23 cellular contexts compared by ENCODE assay signal in genomic region chr16:10113248-10113647, GRCh38.
"Had no signal": no experiment of that assay in that cellular context is flagged by ENCODE, and none has a peak within 500 bp of the region (broad histone marks: within the 10 kb centered on the region; RNA-seq: fewer than 3 reads in every experiment).

No MANE protein-coding gene starts in this region.

- H3K36me3 ChIP-seq: colonic mucosa, esophagus squamous epithelium, gastrocnemius medialis, heart right ventricle, left lung, lower lobe of right lung had no signal

- H3K4me3 ChIP-seq: colonic mucosa, esophagus squamous epithelium, gastrocnemius medialis, heart right ventricle, left lung, lower lobe of right lung, mucosa of descending colon had no signal

- H3K4me1 ChIP-seq: colonic mucosa, gastrocnemius medialis, heart right ventricle, left lung, lower lobe of right lung had no signal

- H3K9me3 ChIP-seq: colonic mucosa, esophagus squamous epithelium, gastrocnemius medialis, heart right ventricle, left lung, lower lobe of right lung, mucosa of descending colon had no signal

- DNase-seq: colonic mucosa; cortex of kidney; effector CD8-positive, alpha-beta T cell; effector memory CD8-positive, alpha-beta T cell; endodermal cell; erythroblast; esophagus squamous epithelium; foreskin fibroblast; foreskin melanocyte; gastrocnemius medialis; glutamatergic neuron; head of caudate nucleus; heart right ventricle; hippocampal formation; left cardiac atrium; left lung; left ventricle myocardium superior; lower lobe of right lung; mesenchymal stem cell; mucosa of descending colon; naive B cell had no signal

- H3K27ac ChIP-seq: colonic mucosa, epithelial cell of prostate, gastrocnemius medialis, heart right ventricle, left lung, lower lobe of right lung had no signal

- H3K27me3 ChIP-seq: colonic mucosa, esophagus squamous epithelium, gastrocnemius medialis, left lung had no signal

- ATAC-seq: effector memory CD8-positive, alpha-beta T cell; esophagus mucosa; gastrocnemius medialis; heart right ventricle; left cardiac atrium; left lung; left ventricle myocardium superior; lower lobe of right lung; mucosa of descending colon had no signal
